Comparison of ENCODE assay signal across 8 cellular contexts in the genomic region with DNA sequence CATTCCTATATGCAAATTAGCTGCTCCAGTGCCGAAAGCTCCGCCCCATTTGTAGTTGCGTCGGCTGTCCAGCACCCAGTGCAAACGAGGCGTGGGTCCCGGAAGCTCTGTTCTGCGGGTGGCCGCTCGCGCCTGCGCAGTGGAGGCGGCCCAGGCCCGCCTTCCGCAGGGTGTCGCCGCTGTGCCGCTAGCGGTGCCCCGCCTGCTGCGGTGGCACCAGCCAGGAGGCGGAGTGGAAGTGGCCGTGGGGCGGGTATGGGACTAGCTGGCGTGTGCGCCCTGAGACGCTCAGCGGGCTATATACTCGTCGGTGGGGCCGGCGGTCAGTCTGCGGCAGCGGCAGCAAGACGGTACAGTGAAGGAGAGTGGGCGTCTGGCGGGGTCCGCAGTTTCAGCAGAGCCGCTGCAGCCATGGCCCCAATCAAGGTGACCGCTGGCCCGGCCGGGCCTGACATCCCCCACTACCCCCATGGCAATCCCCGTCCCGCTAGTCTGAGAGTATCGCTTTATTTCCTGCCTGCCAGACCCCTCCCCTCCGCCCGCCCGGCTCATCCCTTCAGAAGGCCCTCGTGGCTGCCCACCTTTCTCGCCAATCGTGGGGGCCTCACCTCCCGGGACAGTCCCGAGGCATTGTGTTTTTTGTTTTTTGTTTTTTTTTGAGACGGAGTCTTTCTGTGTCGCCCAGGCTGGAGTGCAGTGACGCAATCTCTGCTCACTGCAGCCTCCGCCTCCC. TPM values are rescaled to one million over a fixed set of nuclear protein-coding genes. Genes with fewer than 3 reads are reported as not detected.
DNase-seq lines count a peak whose midpoint lies in the region; ATAC-seq lines count a peak whose summit lies in the region.

A gene (plus strand): TSS at position 161 of the 733 bp plus-strand sequence. CDS start 95 bp downstream, at position 256.

- peak; percentile 75 for ATAC-seq in GM19372 (IDR thresholded peaks at IDR 0.05; ENCODE audit: low read depth, unreplicated experiment)
- ATAC-seq in HG03558 (IDR thresholded peaks at IDR 0.05; ENCODE audit: extremely low read depth, unreplicated experiment), result peak; percentile 56
- ATAC-seq in left lobe of liver, result peak; percentile 82

- peak; percentile 98 for DNase-seq in CD1c-positive myeloid dendritic cell (ENCODE audit: extremely low spot score)
- peak; percentile 83 for DNase-seq in NCI-H748 treated with DMSO at 0.1 percent for 48 hours (lab: John Stamatoyannopoulos, UW)
- peak; percentile 91 for DNase-seq in activated CD4-positive, alpha-beta T cell treated with anti-CD3 and anti-CD28 coated beads, Interleukin-2, amount 50 U/mL, for 24 hours (ENCODE audit: low read depth in 1 of 2, low spot score in 1 of 2)
- peak; percentile 96 for DNase-seq in dedifferentiated amniotic fluid mesenchymal stem cell (ENCODE audit: extremely low spot score)
- peak; percentile 98 for DNase-seq in left lobe of liver (ENCODE audit: low spot score)
- DNase-seq in stimulated activated CD4-positive, alpha-beta T cell treated with anti-CD3 and anti-CD28 coated beads, Interleukin-2, amount 100 ng/mL, for 4 hours (ENCODE audit: low read depth), result peak; percentile 90

RNA-seq across cellular contexts. Expression of the gene that starts here (rescaled TPM):
- total RNA-seq in left lobe of liver, result 96.4 TPM

Comparison
In these comparisons a context has a peak if more than half of its experiments do, and no peak if none do; other contexts are left out.
1. Peak in every context shown above with its lines: DNase-seq and ATAC-seq.